In the genomic region with DNA sequence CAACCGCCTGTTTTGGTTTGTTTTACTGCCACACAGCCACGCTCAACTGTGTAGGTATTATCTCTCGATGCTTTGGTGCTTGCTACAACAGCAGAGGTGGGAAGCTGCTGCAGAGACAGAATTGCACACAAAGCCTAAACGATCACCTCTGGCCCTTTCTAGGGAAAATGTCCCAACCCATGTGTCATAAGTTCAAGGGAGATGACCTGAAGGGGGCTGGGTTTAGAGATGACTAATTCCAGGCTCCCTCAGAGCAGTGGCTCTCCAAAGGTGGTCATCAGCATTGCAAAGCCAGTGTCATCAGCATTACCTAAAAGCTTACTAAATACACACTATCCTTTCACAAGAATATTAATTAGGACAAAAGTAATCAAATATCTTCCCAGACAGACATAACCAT, we compare ENCODE assay signal across 20 cellular contexts.
"Had no signal": no experiment of that assay in that cellular context is flagged by ENCODE, and none has a peak within 500 bp of the region (broad histone marks: within the 10 kb centered on the region; RNA-seq: fewer than 3 reads in every experiment).

No MANE protein-coding gene starts in this region.

- H3K27me3 Mint-ChIP-seq: activated B cell treated with CpG ODN at 0.5 μM for 24 hours; activated naive CD8-positive, alpha-beta T cell treated with anti-CD3 and anti-CD28 coated beads, Interleukin-2, amount 10 ng/mL, durations not matched to agents 7 days and 5 days; brain; effector memory CD8-positive, alpha-beta T cell; T-cell had no signal

- H3K4me3 Mint-ChIP-seq: activated B cell treated with CpG ODN at 0.5 μM for 24 hours; activated naive CD8-positive, alpha-beta T cell treated with anti-CD3 and anti-CD28 coated beads, Interleukin-2, amount 10 ng/mL, durations not matched to agents 7 days and 5 days; activated T-cell treated with anti-CD3 and anti-CD28 coated beads, Interleukin-2, amount 50 U/mL, for 72 hours; brain; effector memory CD8-positive, alpha-beta T cell; neural crest cell; T-cell had no signal

- H3K9me3 ChIP-seq: left lung, prostate gland, right atrium auricular region, tibial nerve, uterus had no signal

- H3K27ac Mint-ChIP-seq: activated B cell treated with CpG ODN at 0.5 μM for 24 hours; activated naive CD8-positive, alpha-beta T cell treated with anti-CD3 and anti-CD28 coated beads, Interleukin-2, amount 10 ng/mL, durations not matched to agents 7 days and 5 days; activated T-cell treated with anti-CD3 and anti-CD28 coated beads, Interleukin-2, amount 50 U/mL, for 72 hours; brain; T-cell had no signal

- H3K36me3 ChIP-seq: uterus had no signal

- H3K9me3 Mint-ChIP-seq: activated B cell treated with CpG ODN at 0.5 μM for 24 hours; activated naive CD8-positive, alpha-beta T cell treated with anti-CD3 and anti-CD28 coated beads, Interleukin-2, amount 10 ng/mL, durations not matched to agents 7 days and 5 days; activated T-cell treated with anti-CD3 and anti-CD28 coated beads, Interleukin-2, amount 50 U/mL, for 72 hours; brain; effector memory CD8-positive, alpha-beta T cell; neural crest cell; T-cell had no signal

- DNase-seq: activated B cell treated with CpG ODN at 0.5 μM for 24 hours; activated CD4-positive, alpha-beta T cell treated with anti-CD3 and anti-CD28 coated beads for 4 hours; activated CD8-positive, alpha-beta memory T cell treated with anti-CD3 and anti-CD28 coated beads, Interleukin-2, amount 50 U/mL, for 4 hours; activated gamma-delta T cell treated with Interleukin-2 at 50 U/mL for 16 hours; activated naive CD8-positive, alpha-beta T cell treated with anti-CD3 and anti-CD28 coated beads, Interleukin-2, amount 10 ng/mL, durations not matched to agents 7 days and 5 days; activated T-cell treated with anti-CD3 and anti-CD28 coated beads, Interleukin-2, amount 50 U/mL, for 72 hours; caudate nucleus; effector memory CD8-positive, alpha-beta T cell; foreskin melanocyte; hypothalamus; left lung; stimulated activated CD4-positive, alpha-beta T cell treated with anti-CD3 and anti-CD28 coated beads, Interleukin-2, amount 100 ng/mL, for 24 hours; stimulated activated naive CD4-positive, alpha-beta T cell treated with Interleukin-2 at 50 U/mL for 16 hours; T-cell; uterus had no signal

- H3K4me1 ChIP-seq: prostate gland had no signal

- ATAC-seq: activated T-cell treated with anti-CD3 and anti-CD28 coated beads, Interleukin-2, amount 50 U/mL, for 72 hours; effector memory CD8-positive, alpha-beta T cell; left lung; T-cell had no signal

- H3K27ac ChIP-seq: prostate gland, uterus had no signal

- H3K4me3 ChIP-seq: left lung, prostate gland, right atrium auricular region, tibial nerve, uterus had no signal

- H3K27me3 ChIP-seq: left lung, right atrium auricular region, tibial nerve, uterus had no signal
